Comparison of ENCODE assay signal across 1 cellular context in genomic region chr1:86913896-86914634, GRCh38.
TF ChIP-seq lines count a peak whose summit lies in the region.

SELENOF (minus strand) TSS chr1:86914126; CDS start chr1:86914111, 15 bp downstream.

TF ChIP-seq in HepG2, 621 proteins besides CTCF, POLR2A, EP300 and RAD21 (continued from another document and continues in another):
- TF ChIP-seq ZBTB10 (CRISPR knock-in tag; IDR thresholded peaks at IDR 0.05; ENCODE audit: borderline replicate concordance) (no peak), BCL6 (CRISPR knock-in tag; IDR thresholded peaks at IDR 0.05) (peak; percentile 7; the same call in 1 of the 2 replicates), KAT2B (IDR thresholded peaks at IDR 0.05; ENCODE audit: borderline replicate concordance, low read depth, low read length) (no peak), BHLHE40 (IDR thresholded peaks at IDR 0.05; ENCODE audit: low read length) (no peak), ARHGAP35 (CRISPR knock-in tag; IDR thresholded peaks at IDR 0.05; ENCODE audit: borderline replicate concordance) (no peak), IRF2 (CRISPR knock-in tag; IDR thresholded peaks at IDR 0.05) (peak; percentile 13; the same call in 1 of the 2 replicates), KDM1A (CRISPR knock-in tag; IDR thresholded peaks at IDR 0.05) (no peak), FOXM1 (CRISPR knock-in tag; IDR thresholded peaks at IDR 0.05) (no peak), ZNF12 (CRISPR knock-in tag; IDR thresholded peaks at IDR 0.05) (no peak), ZBTB14 (CRISPR knock-in tag; IDR thresholded peaks at IDR 0.05) (no peak), MBD4 (IDR thresholded peaks at IDR 0.05; ENCODE audit: borderline replicate concordance, low read length) (no peak), PAX8 (CRISPR knock-in tag; IDR thresholded peaks at IDR 0.05; ENCODE audit: borderline replicate concordance) (no peak), SRSF1 (optimal IDR thresholded peaks at IDR 0.05; ENCODE audit: low read depth, low read length) (no peak), ZNF3 (CRISPR knock-in tag; IDR thresholded peaks at IDR 0.05) (no peak), ZNF710 (CRISPR knock-in tag; IDR thresholded peaks at IDR 0.05; ENCODE audit: borderline replicate concordance) (0 out of 2 replicates have a peak, but pooled peaks have one; percentile 28), DMAP1 (CRISPR knock-in tag; IDR thresholded peaks at IDR 0.05) (peak; percentile 73; the same call in 1 of the 2 replicates), IRF9 (CRISPR knock-in tag; IDR thresholded peaks at IDR 0.05; ENCODE audit: borderline replicate concordance) (peak; percentile 56; the same call in 1 of the 2 replicates), RNF219 (CRISPR knock-in tag; IDR thresholded peaks at IDR 0.05) (no peak), AHDC1 (CRISPR knock-in tag; IDR thresholded peaks at IDR 0.05; ENCODE audit: borderline replicate concordance) (no peak), ZNF761 (CRISPR knock-in tag; conservative IDR thresholded peaks at IDR 0.05) (no peak), ZSCAN30 (CRISPR knock-in tag; IDR thresholded peaks at IDR 0.05) (0 out of 2 replicates have a peak, but pooled peaks have one; percentile 14), SMARCE1 (IDR thresholded peaks at IDR 0.05; ENCODE audit: borderline replicate concordance) (no peak), ZNF430 (CRISPR knock-in tag; IDR thresholded peaks at IDR 0.05) (no peak; the same call in 1 of the 2 replicates), KDM4B (CRISPR knock-in tag; IDR thresholded peaks at IDR 0.05) (no peak), ZNF224 (CRISPR knock-in tag; IDR thresholded peaks at IDR 0.05) (no peak)
- TF ChIP-seq, protein P1, sequence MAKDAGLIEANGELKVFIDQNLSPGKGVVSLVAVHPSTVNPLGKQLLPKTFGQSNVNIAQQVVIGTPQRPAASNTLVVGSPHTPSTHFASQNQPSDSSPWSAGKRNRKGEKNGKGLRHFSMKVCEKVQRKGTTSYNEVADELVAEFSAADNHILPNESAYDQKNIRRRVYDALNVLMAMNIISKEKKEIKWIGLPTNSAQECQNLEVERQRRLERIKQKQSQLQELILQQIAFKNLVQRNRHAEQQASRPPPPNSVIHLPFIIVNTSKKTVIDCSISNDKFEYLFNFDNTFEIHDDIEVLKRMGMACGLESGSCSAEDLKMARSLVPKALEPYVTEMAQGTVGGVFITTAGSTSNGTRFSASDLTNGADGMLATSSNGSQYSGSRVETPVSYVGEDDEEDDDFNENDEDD (CRISPR knock-in tag; IDR thresholded peaks at IDR 0.05; ENCODE audit: borderline replicate concordance), result no peak
- TF ChIP-seq, protein P2, sequence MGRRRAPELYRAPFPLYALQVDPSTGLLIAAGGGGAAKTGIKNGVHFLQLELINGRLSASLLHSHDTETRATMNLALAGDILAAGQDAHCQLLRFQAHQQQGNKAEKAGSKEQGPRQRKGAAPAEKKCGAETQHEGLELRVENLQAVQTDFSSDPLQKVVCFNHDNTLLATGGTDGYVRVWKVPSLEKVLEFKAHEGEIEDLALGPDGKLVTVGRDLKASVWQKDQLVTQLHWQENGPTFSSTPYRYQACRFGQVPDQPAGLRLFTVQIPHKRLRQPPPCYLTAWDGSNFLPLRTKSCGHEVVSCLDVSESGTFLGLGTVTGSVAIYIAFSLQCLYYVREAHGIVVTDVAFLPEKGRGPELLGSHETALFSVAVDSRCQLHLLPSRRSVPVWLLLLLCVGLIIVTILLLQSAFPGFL (CRISPR knock-in tag; IDR thresholded peaks at IDR 0.05), result no peak
- TF ChIP-seq, protein P3, sequence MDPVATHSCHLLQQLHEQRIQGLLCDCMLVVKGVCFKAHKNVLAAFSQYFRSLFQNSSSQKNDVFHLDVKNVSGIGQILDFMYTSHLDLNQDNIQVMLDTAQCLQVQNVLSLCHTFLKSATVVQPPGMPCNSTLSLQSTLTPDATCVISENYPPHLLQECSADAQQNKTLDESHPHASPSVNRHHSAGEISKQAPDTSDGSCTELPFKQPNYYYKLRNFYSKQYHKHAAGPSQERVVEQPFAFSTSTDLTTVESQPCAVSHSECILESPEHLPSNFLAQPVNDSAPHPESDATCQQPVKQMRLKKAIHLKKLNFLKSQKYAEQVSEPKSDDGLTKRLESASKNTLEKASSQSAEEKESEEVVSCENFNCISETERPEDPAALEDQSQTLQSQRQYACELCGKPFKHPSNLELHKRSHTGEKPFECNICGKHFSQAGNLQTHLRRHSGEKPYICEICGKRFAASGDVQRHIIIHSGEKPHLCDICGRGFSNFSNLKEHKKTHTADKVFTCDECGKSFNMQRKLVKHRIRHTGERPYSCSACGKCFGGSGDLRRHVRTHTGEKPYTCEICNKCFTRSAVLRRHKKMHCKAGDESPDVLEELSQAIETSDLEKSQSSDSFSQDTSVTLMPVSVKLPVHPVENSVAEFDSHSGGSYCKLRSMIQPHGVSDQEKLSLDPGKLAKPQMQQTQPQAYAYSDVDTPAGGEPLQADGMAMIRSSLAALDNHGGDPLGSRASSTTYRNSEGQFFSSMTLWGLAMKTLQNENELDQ (CRISPR knock-in tag; IDR thresholded peaks at IDR 0.05; ENCODE audit: borderline replicate concordance), result no peak
- TF ChIP-seq, protein P4, sequence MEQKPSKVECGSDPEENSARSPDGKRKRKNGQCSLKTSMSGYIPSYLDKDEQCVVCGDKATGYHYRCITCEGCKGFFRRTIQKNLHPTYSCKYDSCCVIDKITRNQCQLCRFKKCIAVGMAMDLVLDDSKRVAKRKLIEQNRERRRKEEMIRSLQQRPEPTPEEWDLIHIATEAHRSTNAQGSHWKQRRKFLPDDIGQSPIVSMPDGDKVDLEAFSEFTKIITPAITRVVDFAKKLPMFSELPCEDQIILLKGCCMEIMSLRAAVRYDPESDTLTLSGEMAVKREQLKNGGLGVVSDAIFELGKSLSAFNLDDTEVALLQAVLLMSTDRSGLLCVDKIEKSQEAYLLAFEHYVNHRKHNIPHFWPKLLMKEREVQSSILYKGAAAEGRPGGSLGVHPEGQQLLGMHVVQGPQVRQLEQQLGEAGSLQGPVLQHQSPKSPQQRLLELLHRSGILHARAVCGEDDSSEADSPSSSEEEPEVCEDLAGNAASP (CRISPR knock-in tag; IDR thresholded peaks at IDR 0.05; ENCODE audit: borderline replicate concordance), result no peak
